In genomic region chr2:155815851-155816250, GRCh38 we compare ENCODE assay signal across 9 cellular contexts.
DNase-seq lines count a peak whose midpoint lies in the region; ATAC-seq, FAIRE-seq and TF ChIP-seq lines count a peak whose summit lies in the region.
"Had no signal": no experiment of that assay in that cellular context is flagged by ENCODE, and none has a peak within 500 bp of the region (broad histone marks: within the 10 kb centered on the region; RNA-seq: fewer than 3 reads in every experiment).

No MANE protein-coding gene starts in this region.

- H3K4ac ChIP-seq in H1 (replicated peaks; ENCODE audit: insufficient read length, low read depth, low read length) = no peak overlapping the region

- no peak overlapping the region for H2AK5ac ChIP-seq in H1 (ENCODE audit: low read depth, low read length)

- POLR2A ChIA-PET in H1 (lab: Charles Lee; ENCODE audit: partially characterized antibody) = interaction anchor here (0.6 kb wide), 1 partner anchor 451 kb away, joined by 3 read pairs; no protein-coding TSS in a partner anchor

- H4K91ac ChIP-seq in H1 (replicated peaks; ENCODE audit: insufficient read length, low read length) = no peak overlapping the region

- CTCF ChIA-PET in H1 (lab: Charles Lee; ENCODE audit: partially characterized antibody) = interaction anchor here (0.6 to 2.4 kb wide), 32 partner anchors 10 to 1377 kb away, joined by 3 to 8 read pairs (median 3); no protein-coding TSS in a partner anchor

- H3K23me2 ChIP-seq in H1 (ENCODE audit: low read depth, low read length) = no peaks in the 10 kb centered on the region

- H4K20me1 ChIP-seq in H1 (replicated peaks in 1 of 2; ENCODE audit: control insufficient read depth in 1 of 2, insufficient read depth in 2 of 2, low read length in 2 of 2) = no peaks in the 10 kb centered on the region

- H3K79me2 ChIP-seq in H1 (ENCODE audit: control insufficient read depth in 1 of 2, insufficient read depth in 2 of 2, low read length in 2 of 2) = no peaks in the 10 kb centered on the region

- TF ChIP-seq EP300 in H1 (IDR thresholded peaks at IDR 0.05; ENCODE audit: borderline replicate concordance in 1 of 2, low read depth in 2 of 2, low read length in 2 of 2) = no peak

- H3K4me1 ChIP-seq in H1 (replicated peaks in 1 of 4; ENCODE audit: control insufficient read depth in 3 of 4, insufficient read depth in 4 of 4, low read length in 3 of 4) (no peaks in the 10 kb centered on the region), small intestine (ENCODE audit: control insufficient read depth in 2 of 2, insufficient read depth in 1 of 2, low read depth in 1 of 2, low read length in 1 of 2) (no peaks in the 10 kb centered on the region)

- H3K79me1 ChIP-seq in H1 (ENCODE audit: low read depth, low read length) = no peaks in the 10 kb centered on the region

- ATAC-seq in GM18867 (IDR thresholded peaks at IDR 0.05; ENCODE audit: unreplicated experiment) (peak; percentile 96), HG02943 (IDR thresholded peaks at IDR 0.05; ENCODE audit: low read depth, unreplicated experiment) (peak; percentile 80)

- no peak overlapping the region; the same call in 1 of the 2 replicates for H2AFZ ChIP-seq in H1 (ENCODE audit: low read length)

- H3K14ac ChIP-seq in H1 (ENCODE audit: insufficient read length) = no peak overlapping the region

- H3K9me3 ChIP-seq in H1 (ENCODE audit: insufficient read depth in 2 of 2, low read depth in 1 of 2, low read length in 1 of 2) (peaks cover 10 to 16% of the 10 kb centered on the region in 2 experiments), small intestine (ENCODE audit: control insufficient read depth, low read depth) (no peaks in the 10 kb centered on the region)

- TF ChIP-seq RAD21 in H1 (IDR thresholded peaks at IDR 0.05 in 1 of 2, conservative IDR thresholded peaks at IDR 0.05 in 1 of 2; ENCODE audit: low read depth in 2 of 2, low read length in 2 of 2) = peak; percentile 81 to 88

- DNase-seq in AML-193 (lab: John Stamatoyannopoulos, UW) (peak; percentile 38 to 42), NCI-H446 treated with DMSO at 0.1 percent for 48 hours (lab: John Stamatoyannopoulos, UW) (peak; percentile 4), H1 (ENCODE audit: low read depth in 1 of 2, low spot score in 2 of 2) (peak; percentile 5 to 54), small intestine (peak; percentile 25), HTR-8/SVneo (ENCODE audit: insufficient read length, low spot score) (no peak), NCI-H187 treated with DMSO at 0.1 percent for 48 hours (lab: John Stamatoyannopoulos, UW) (no peak)

- H2BK5ac ChIP-seq in H1 (ENCODE audit: low read depth, low read length) = no peak overlapping the region

- no peak overlapping the region for H2BK20ac ChIP-seq in H1 (ENCODE audit: low read length)

- no peak overlapping the region for H2BK15ac ChIP-seq in H1 (ENCODE audit: low read length)

- no peak overlapping the region for H2BK120ac ChIP-seq in H1 (replicated peaks; ENCODE audit: low read depth, low read length)

- no peaks in the 10 kb centered on the region for H3K27me3 ChIP-seq in H1 (replicated peaks in 1 of 4; ENCODE audit: control insufficient read depth in 3 of 4, extremely low read depth in 1 of 4, insufficient read depth in 3 of 4, low read length in 3 of 4)
- no peaks in the 10 kb centered on the region for H3K27me3 ChIP-seq in small intestine (ENCODE audit: control insufficient read depth in 2 of 2, insufficient read depth in 2 of 2, low read length in 2 of 2)

- no peak for TF ChIP-seq POLR2A in H1 (IDR thresholded peaks at IDR 0.05; ENCODE audit: control extremely low read depth in 1 of 2, low read depth in 2 of 2, low read length in 2 of 2)

- peak; percentile 77 for FAIRE-seq in H1 (lab: Jason Lieb, UNC)
- FAIRE-seq in small intestine (lab: Jason Lieb, UNC) = no peak
- no peak for FAIRE-seq in HTR-8/SVneo (lab: Jason Lieb, UNC)

- H3K18ac ChIP-seq in H1 (ENCODE audit: extremely low read depth, low read length) = no peak overlapping the region

- no peak overlapping the region for H3K56ac ChIP-seq in H1 (replicated peaks; ENCODE audit: insufficient read length, low read depth, low read length)

- no peak overlapping the region for H3K4me3 ChIP-seq in H1 (ENCODE audit: extremely low read depth in 1 of 4, insufficient read depth in 2 of 4, low read depth in 3 of 4, low read length in 4 of 4)
- no peak overlapping the region for H3K4me3 ChIP-seq in small intestine (ENCODE audit: low read depth in 1 of 2, low read length in 2 of 2)
- H3K4me3 ChIP-seq: skin epidermis had no signal

- no peak overlapping the region for H3K4me2 ChIP-seq in H1 (ENCODE audit: insufficient read depth in 1 of 2, low read depth in 2 of 2, low read length in 2 of 2)

- H4K5ac ChIP-seq in H1 (ENCODE audit: insufficient read length, low read depth, low read length) = no peak overlapping the region

- peak overlapping the region; percentile 46 for H2BK12ac ChIP-seq in H1 (ENCODE audit: low read depth, low read length)

- no peak overlapping the region for H3K23ac ChIP-seq in H1 (ENCODE audit: insufficient read length)

- TF ChIP-seq CTCF in H1 (IDR thresholded peaks at IDR 0.05; ENCODE audit: control extremely low read depth in 1 of 3, insufficient read depth in 1 of 3, low read depth in 1 of 3, low read length in 3 of 3) = peak in 2 of 3 experiments; percentile 50 to 76; a peak in 3 of 4 replicates

- H3K27ac ChIP-seq in H1 (ENCODE audit: low read depth, low read length) (no peak overlapping the region), small intestine (ENCODE audit: low read depth in 1 of 2, low read length in 1 of 2) (no peak overlapping the region)
- H3K27ac ChIP-seq: skin epidermis had no signal

- no peak overlapping the region for H3K9ac ChIP-seq in H1 (replicated peaks in 1 of 4; ENCODE audit: extremely low read depth in 1 of 4, low read depth in 3 of 4, low read length in 3 of 4)

- H3K36me3 ChIP-seq in H1 (ENCODE audit: control insufficient read depth in 2 of 4, insufficient read depth in 4 of 4, low read length in 3 of 4) (no peaks in the 10 kb centered on the region), small intestine (ENCODE audit: control insufficient read depth in 2 of 2, insufficient read depth in 2 of 2, low read length in 2 of 2) (no peaks in the 10 kb centered on the region)

- H4K8ac ChIP-seq in H1 (ENCODE audit: extremely low read depth, insufficient read depth, low read length) = no peak overlapping the region

TF ChIP-seq in H1, 55 proteins besides CTCF, POLR2A, EP300 and RAD21 (continues in another document):
- TF ChIP-seq TEAD4 (IDR thresholded peaks at IDR 0.05; ENCODE audit: low read depth, low read length) (no peak), NANOG (IDR thresholded peaks at IDR 0.05; ENCODE audit: insufficient read depth, low read depth, low read length, poor library complexity, severe bottlenecking) (no peak), SAP30 (IDR thresholded peaks at IDR 0.05; ENCODE audit: insufficient read depth, insufficient replicate concordance, low read length) (no peak), RXRA (IDR thresholded peaks at IDR 0.05; ENCODE audit: insufficient read depth, low read depth, low read length) (no peak), CBX8 (IDR thresholded peaks at IDR 0.05; ENCODE audit: borderline replicate concordance, low read depth, low read length) (no peak), POLR2AphosphoS5 (IDR thresholded peaks at IDR 0.05; ENCODE audit: low read depth, low read length) (no peak), MAFK (IDR thresholded peaks at IDR 0.05; ENCODE audit: low read depth, low read length) (peak; percentile 54; the same call in 1 of the 2 replicates), TCF12 (IDR thresholded peaks at IDR 0.05; ENCODE audit: low read depth, low read length) (no peak), SP1 (IDR thresholded peaks at IDR 0.05; ENCODE audit: low read depth, low read length) (no peak), NRF1 (IDR thresholded peaks at IDR 0.05; ENCODE audit: low read depth, low read length) (no peak), BRCA1 (IDR thresholded peaks at IDR 0.05; ENCODE audit: low read depth, low read length) (no peak), CTBP2 (IDR thresholded peaks at IDR 0.05; ENCODE audit: borderline replicate concordance, insufficient read depth, insufficient read length, low read length) (no peak), CHD2 (IDR thresholded peaks at IDR 0.05; ENCODE audit: low read length) (no peak), SIX5 (IDR thresholded peaks at IDR 0.05; ENCODE audit: low read depth, low read length) (no peak), YY1 (IDR thresholded peaks at IDR 0.05; ENCODE audit: low read depth, low read length) (no peak), BCL11A (IDR thresholded peaks at IDR 0.05; ENCODE audit: low read depth in 2 of 2, low read length in 2 of 2) (no peak), BACH1 (IDR thresholded peaks at IDR 0.05; ENCODE audit: low read length) (peak; percentile 38; the same call in 1 of the 2 replicates)
- TF ChIP-seq, protein P1, sequence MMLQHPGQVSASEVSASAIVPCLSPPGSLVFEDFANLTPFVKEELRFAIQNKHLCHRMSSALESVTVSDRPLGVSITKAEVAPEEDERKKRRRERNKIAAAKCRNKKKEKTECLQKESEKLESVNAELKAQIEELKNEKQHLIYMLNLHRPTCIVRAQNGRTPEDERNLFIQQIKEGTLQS (IDR thresholded peaks at IDR 0.05; ENCODE audit: insufficient read depth, low read depth, low read length) = no peak

Comparison
In these comparisons a context has a peak if more than half of its experiments do, and no peak if none do; other contexts are left out.
1. DNase-seq: peak in AML-193 (2 of 2), NCI-H446 treated with DMSO at 0.1 percent for 48 hours (single experiment), H1 (2 of 2) and small intestine (single experiment); none in HTR-8/SVneo (single experiment) and NCI-H187 treated with DMSO at 0.1 percent for 48 hours (single experiment).